ENCODE assay signal across 20 cellular contexts in the genomic region with DNA sequence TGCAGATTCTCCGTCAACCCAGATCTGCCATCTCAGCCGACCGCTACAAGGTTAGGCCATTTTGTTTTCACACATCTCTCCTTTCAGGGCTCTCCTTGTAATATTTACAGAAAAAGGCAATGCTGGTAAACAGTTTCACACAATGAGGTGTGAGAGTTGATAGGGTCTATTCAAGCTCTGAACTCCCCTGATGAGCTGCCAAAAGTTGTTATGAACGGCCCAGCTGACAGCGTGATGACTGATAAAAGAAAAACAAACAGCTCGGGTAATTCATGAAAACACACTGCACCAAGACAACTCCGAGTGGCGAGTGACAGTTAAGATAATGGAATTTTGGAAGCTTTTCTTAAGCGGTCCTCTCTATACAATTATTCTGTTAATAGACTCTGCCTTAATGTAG.
"Had no signal": no experiment of that assay in that cellular context is flagged by ENCODE, and none has a peak within 500 bp of the region (broad histone marks: within the 10 kb centered on the region; RNA-seq: fewer than 3 reads in every experiment).

No MANE protein-coding gene starts in this region.

- H3K4me3 ChIP-seq: adrenal gland, cardiac muscle cell, pancreas, sigmoid colon, testis, uterus had no signal

- FAIRE-seq: endometrium, keratinocyte, pancreas had no signal

- ATAC-seq: activated T-cell treated with anti-CD3 and anti-CD28 coated beads, Interleukin-2, amount 50 U/mL, for 4 hours; naive thymus-derived CD8-positive, alpha-beta T cell; pancreas; WTC11 had no signal

- H3K36me3 ChIP-seq: adrenal gland, cardiac muscle cell, pancreas, sigmoid colon, uterus had no signal

- H3K27ac ChIP-seq: adrenal gland, cardiac muscle cell, pancreas, sigmoid colon, testis, uterus had no signal

- H3K9me3 ChIP-seq: adrenal gland, pancreas, sigmoid colon, testis, uterus had no signal

- H3K4me1 ChIP-seq: adrenal gland, pancreas, sigmoid colon, testis, uterus had no signal

- DNase-seq: activated CD4-positive, alpha-beta T cell treated with anti-CD3 and anti-CD28 coated beads, Interleukin-2, amount 50 U/mL, for 4 hours; activated CD8-positive, alpha-beta memory T cell treated with anti-CD3 and anti-CD28 coated beads for 24 hours; activated CD8-positive, alpha-beta memory T cell treated with anti-CD3 and anti-CD28 coated beads, Interleukin-2, amount 50 U/mL, for 4 hours; activated naive CD4-positive, alpha-beta T cell; activated T-cell treated with anti-CD3 and anti-CD28 coated beads, Interleukin-2, amount 50 U/mL, for 4 hours; adrenal gland; effector CD4-positive, alpha-beta T cell; naive thymus-derived CD8-positive, alpha-beta T cell; pancreas; sigmoid colon; stimulated activated CD4-positive, alpha-beta T cell treated with anti-CD3 and anti-CD28 coated beads, Interleukin-4, amount 100 ng/mL, for 1 hour; stimulated activated naive CD4-positive, alpha-beta T cell; T-helper 9 cell; testis; trophoblast cell; uterus had no signal

- H3K27me3 ChIP-seq: adrenal gland, cardiac muscle cell, pancreas, sigmoid colon, testis, uterus had no signal
